29 cellular contexts compared by ENCODE assay signal in the genomic region with DNA sequence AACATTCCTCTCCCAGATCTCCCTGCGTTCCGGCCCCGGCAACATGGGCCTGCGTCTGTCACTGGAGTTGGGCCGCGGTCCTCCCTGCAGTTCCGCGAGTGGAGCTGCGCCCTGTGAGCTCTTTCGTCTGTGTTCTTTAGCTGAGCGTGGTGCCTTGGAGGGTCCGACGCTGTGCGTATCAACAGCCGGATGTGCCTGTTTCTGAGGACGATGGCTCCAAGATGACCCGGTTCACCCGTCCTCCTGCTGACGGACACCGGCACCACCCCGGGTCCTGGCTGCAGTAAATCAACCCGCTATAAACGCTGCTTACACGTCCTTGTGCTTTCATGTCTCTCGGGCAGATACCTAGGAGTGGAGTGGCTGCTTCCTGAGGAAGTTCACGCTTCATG. TPM values are rescaled to one million over a fixed set of nuclear protein-coding genes. Genes with fewer than 3 reads are reported as not detected.
"Had no signal": no experiment of that assay in that cellular context is flagged by ENCODE, and none has a peak within 500 bp of the region (broad histone marks: within the 10 kb centered on the region; RNA-seq: fewer than 3 reads in every experiment).

No MANE protein-coding gene starts in this region.

- H3K4me2 ChIP-seq: KMS-11, SK-N-SH had no signal

- FAIRE-seq: bronchial epithelial cell had no signal

- H3K9me3 ChIP-seq: body of pancreas, SJCRH30, SK-N-SH had no signal

- H3K36me3 ChIP-seq: SJCRH30 had no signal

- H3K4me1 ChIP-seq: body of pancreas had no signal

- H3K27ac Mint-ChIP-seq: activated CD8-positive, alpha-beta T cell treated with anti-CD3 and anti-CD28 coated beads, Interleukin-2, amount 10 ng/mL, durations not matched to agents 7 days and 5 days; activated naive CD4-positive, alpha-beta T cell treated with anti-CD3 and anti-CD28 coated beads, Interleukin-2, amount 50 U/mL, for 24 hours; activated T-helper 1 cell treated with anti-CD3 and anti-CD28 coated beads, Interleukin-12 subunit alpha, Interleukin-12 subunit beta, Interleukin-2, Interleukin-4 antibody, amounts not matched to agents 30 ng/mL and 10 ng/mL and 1 ng/mL, durations not matched to agents 14 hours and 24 hours and 36 hours had no signal

- H3K27ac ChIP-seq: body of pancreas, KMS-11, SJCRH30, VCaP had no signal

- H3K4me3 ChIP-seq: body of pancreas, SJCRH30 had no signal

- DNase-seq: activated CD4-positive, alpha-beta T cell treated with anti-CD3 and anti-CD28 coated beads for 4 hours; activated CD4-positive, alpha-beta T cell treated with anti-CD3 and anti-CD28 coated beads, Interleukin-2, amount 50 U/mL, for 4 hours; activated CD8-positive, alpha-beta memory T cell treated with anti-CD3 and anti-CD28 coated beads, Interleukin-2, amount 50 U/mL, for 48 hours; activated CD8-positive, alpha-beta T cell treated with anti-CD3 and anti-CD28 coated beads, Interleukin-2, amount 10 ng/mL, durations not matched to agents 7 days and 5 days; activated effector memory CD4-positive, alpha-beta T cell treated with Interleukin-2 at 50 U/mL for 16 hours; activated naive CD4-positive, alpha-beta T cell; activated T-cell treated with anti-CD3 and anti-CD28 coated beads, Interleukin-2, amount 50 U/mL, for 1 hour; aorta; body of pancreas; NCI-H1092; NCI-H1417 treated with DMSO at 0.1 percent for 48 hours; NCI-H1694; NCI-H2029; NCI-H345; NCI-H510A; NCI-H526 treated with DMSO at 0.1 percent for 48 hours; NCI-H82; SJCRH30; SK-N-SH; T-helper 1 cell had no signal

- H3K4me3 Mint-ChIP-seq: activated CD8-positive, alpha-beta T cell treated with anti-CD3 and anti-CD28 coated beads, Interleukin-2, amount 10 ng/mL, durations not matched to agents 7 days and 5 days; activated naive CD4-positive, alpha-beta T cell treated with anti-CD3 and anti-CD28 coated beads, Interleukin-2, amount 50 U/mL, for 24 hours; activated T-helper 1 cell treated with anti-CD3 and anti-CD28 coated beads, Interleukin-12 subunit alpha, Interleukin-12 subunit beta, Interleukin-2, Interleukin-4 antibody, amounts not matched to agents 30 ng/mL and 10 ng/mL and 1 ng/mL, durations not matched to agents 14 hours and 24 hours and 36 hours had no signal

- H3K27me3 Mint-ChIP-seq: activated naive CD4-positive, alpha-beta T cell treated with anti-CD3 and anti-CD28 coated beads, Interleukin-2, amount 50 U/mL, for 24 hours had no signal

- H3K27me3 ChIP-seq: body of pancreas, SJCRH30 had no signal

- H3K4me1 Mint-ChIP-seq: activated naive CD4-positive, alpha-beta T cell treated with anti-CD3 and anti-CD28 coated beads, Interleukin-2, amount 50 U/mL, for 24 hours had no signal

- ATAC-seq: activated CD8-positive, alpha-beta T cell treated with anti-CD3 and anti-CD28 coated beads, Interleukin-2, amount 10 ng/mL, durations not matched to agents 7 days and 5 days; body of pancreas had no signal

- H3K9ac ChIP-seq: KMS-11, SK-N-SH had no signal

- H3K9me3 Mint-ChIP-seq: activated naive CD4-positive, alpha-beta T cell treated with anti-CD3 and anti-CD28 coated beads, Interleukin-2, amount 50 U/mL, for 24 hours had no signal

- H3K36me3 Mint-ChIP-seq: activated naive CD4-positive, alpha-beta T cell treated with anti-CD3 and anti-CD28 coated beads, Interleukin-2, amount 50 U/mL, for 24 hours had no signal

RNA-seq across cellular contexts. Expression of gene GNG13, which starts 44.8 kb away (rescaled TPM):
- total RNA-seq: activated CD8-positive, alpha-beta T cell treated with anti-CD3 and anti-CD28 coated beads, Interleukin-2, amount 10 ng/mL, durations not matched to agents 7 days and 5 days; activated T-helper 1 cell treated with anti-CD3 and anti-CD28 coated beads, Interleukin-12 subunit alpha, Interleukin-12 subunit beta, Interleukin-2, Interleukin-4 antibody, amounts not matched to agents 30 ng/mL and 10 ng/mL and 1 ng/mL, durations not matched to agents 14 hours and 24 hours and 36 hours; aorta; body of pancreas; bronchial epithelial cell; MCF 10A; OCI-LY7; RPMI7951; SJCRH30; T-helper 2 cell treated with Interferon-gamma antibody and Interleukin-4, amounts not matched to agents 100 ng/mL and 5 ng/mL, for 36 hours had no signal
- polyA plus RNA-seq: aorta, SK-N-SH had no signal
